Comparison of ENCODE assay signal across 11 cellular contexts in the genomic region with DNA sequence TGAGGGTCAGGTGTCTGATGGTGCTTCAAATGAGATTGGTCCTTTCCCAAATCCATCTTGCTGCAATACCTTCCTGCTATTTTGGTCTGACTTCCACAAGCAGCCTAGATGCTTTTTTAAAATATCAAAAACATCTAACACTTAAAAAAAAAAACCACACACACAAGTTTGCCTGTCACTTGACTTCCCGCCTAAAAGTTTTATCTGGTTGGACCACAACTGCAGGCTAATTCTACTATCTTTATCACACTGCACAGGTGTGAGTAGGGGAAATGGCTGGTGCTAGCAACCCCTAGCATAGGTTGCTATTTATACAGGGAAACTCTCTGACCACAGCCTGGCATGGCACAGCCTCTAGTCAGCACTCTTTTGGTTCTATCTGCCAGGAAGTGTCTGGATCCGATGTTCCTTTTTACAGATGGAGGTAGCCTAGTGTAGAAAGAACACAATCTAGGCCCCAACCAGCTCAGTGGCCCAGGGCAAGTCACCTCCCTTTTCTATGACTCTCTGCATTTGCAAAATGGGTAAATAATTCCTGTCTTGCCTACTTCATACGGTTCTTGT. TPM values are rescaled to one million over a fixed set of nuclear protein-coding genes. Genes with fewer than 3 reads are reported as not detected.
DNase-seq lines count a peak whose midpoint lies in the region; ATAC-seq and TF ChIP-seq lines count a peak whose summit lies in the region.
"Had no signal": no experiment of that assay in that cellular context is flagged by ENCODE, and none has a peak within 500 bp of the region (broad histone marks: within the 10 kb centered on the region; RNA-seq: fewer than 3 reads in every experiment).

A gene with protein sequence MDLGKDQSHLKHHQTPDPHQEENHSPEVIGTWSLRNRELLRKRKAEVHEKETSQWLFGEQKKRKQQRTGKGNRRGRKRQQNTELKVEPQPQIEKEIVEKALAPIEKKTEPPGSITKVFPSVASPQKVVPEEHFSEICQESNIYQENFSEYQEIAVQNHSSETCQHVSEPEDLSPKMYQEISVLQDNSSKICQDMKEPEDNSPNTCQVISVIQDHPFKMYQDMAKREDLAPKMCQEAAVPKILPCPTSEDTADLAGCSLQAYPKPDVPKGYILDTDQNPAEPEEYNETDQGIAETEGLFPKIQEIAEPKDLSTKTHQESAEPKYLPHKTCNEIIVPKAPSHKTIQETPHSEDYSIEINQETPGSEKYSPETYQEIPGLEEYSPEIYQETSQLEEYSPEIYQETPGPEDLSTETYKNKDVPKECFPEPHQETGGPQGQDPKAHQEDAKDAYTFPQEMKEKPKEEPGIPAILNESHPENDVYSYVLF (minus strand): TSS at position 92 of the 564 bp plus-strand sequence. CDS start 36 bp downstream, at position 56.

- H3K9me3 Mint-ChIP-seq in activated naive CD4-positive, alpha-beta T cell treated with anti-CD3 and anti-CD28 coated beads, Interleukin-2, amount 50 U/mL, for 24 hours = no peaks in the 10 kb centered on the region

- ATAC-seq in HG03469 (IDR thresholded peaks at IDR 0.05; ENCODE audit: unreplicated experiment) (no peak), right cardiac atrium (no peak)

- H3K9me3 ChIP-seq in esophagus squamous epithelium (no peaks in the 10 kb centered on the region), right cardiac atrium (ENCODE audit: control insufficient read depth, low read length) (no peaks in the 10 kb centered on the region)

- H3K4me3 Mint-ChIP-seq in activated naive CD4-positive, alpha-beta T cell treated with anti-CD3 and anti-CD28 coated beads, Interleukin-2, amount 50 U/mL, for 24 hours = peak within 1 kb of the TSS; percentile 40

- 65 to 68% methylated on average over 3 of the region's 3 CpGs for WGBS in esophagus squamous epithelium, 2 donors
- 48% methylated on average over 3 of the region's 3 CpGs for WGBS in right cardiac atrium

- H3K4me1 ChIP-seq in esophagus squamous epithelium = no peaks in the 10 kb centered on the region
- no peaks in the 10 kb centered on the region for H3K4me1 ChIP-seq in right cardiac atrium (ENCODE audit: control insufficient read depth, insufficient read depth, low read length)
- H3K4me1 ChIP-seq: parathyroid adenoma had no signal

- peak; percentile 35 for DNase-seq in stimulated activated CD4-positive, alpha-beta T cell treated with anti-CD3 and anti-CD28 coated beads, Interleukin-15, amount 100 ng/mL, for 24 hours
- no peak for DNase-seq in stimulated activated CD4-positive, alpha-beta T cell treated with anti-CD3 and anti-CD28 coated beads, Interleukin-2, amount 100 ng/mL, for 48 hours
- DNase-seq in NAMALWA (ENCODE audit: low spot score) = peak; percentile 56
- no peak for DNase-seq in NCI-H146 (lab: John Stamatoyannopoulos, UW)
- DNase-seq in esophagus squamous epithelium (lab: John Stamatoyannopoulos, UW) = no peak
- no peak for DNase-seq in right cardiac atrium
- DNase-seq: NCI-H187 treated with DMSO at 0.1 percent for 48 hours, SHP77 treated with DMSO at 0.1 percent for 48 hours had no signal

- TF ChIP-seq CTCF in esophagus squamous epithelium (IDR thresholded peaks at IDR 0.05) = no peak

- H3K27ac Mint-ChIP-seq in activated naive CD4-positive, alpha-beta T cell treated with anti-CD3 and anti-CD28 coated beads, Interleukin-2, amount 50 U/mL, for 24 hours = peak within 1 kb of the TSS; percentile 92

- no peak within 1 kb of the TSS for H3K4me3 ChIP-seq in esophagus squamous epithelium
- H3K4me3 ChIP-seq in right cardiac atrium (ENCODE audit: low read length) = no peak within 1 kb of the TSS

- intact Hi-C loops in esophagus squamous epithelium (cut with DNase I) (no loop called here), right cardiac atrium (cut with DNase I) (no loop called here)

- no peak for TF ChIP-seq POLR2A in esophagus squamous epithelium (IDR thresholded peaks at IDR 0.05)

- no peaks in the 10 kb centered on the region for H3K36me3 Mint-ChIP-seq in activated naive CD4-positive, alpha-beta T cell treated with anti-CD3 and anti-CD28 coated beads, Interleukin-2, amount 50 U/mL, for 24 hours

- H3K27ac ChIP-seq in esophagus squamous epithelium (no peak within 1 kb of the TSS), right cardiac atrium (ENCODE audit: low read length) (no peak within 1 kb of the TSS)
- H3K27ac ChIP-seq: parathyroid adenoma had no signal

- H3K36me3 ChIP-seq in esophagus squamous epithelium = no peaks in the 10 kb centered on the region

- H3K27me3 ChIP-seq in esophagus squamous epithelium (peaks cover 0 to 49% (median 0%) of the 10 kb centered on the region in 4 donors), right cardiac atrium (ENCODE audit: control insufficient read depth, insufficient read depth) (peaks cover 6% of the 10 kb centered on the region)

- peaks cover 50% of the 10 kb centered on the region for H3K4me1 Mint-ChIP-seq in activated naive CD4-positive, alpha-beta T cell treated with anti-CD3 and anti-CD28 coated beads, Interleukin-2, amount 50 U/mL, for 24 hours

- H3K27me3 Mint-ChIP-seq in activated naive CD4-positive, alpha-beta T cell treated with anti-CD3 and anti-CD28 coated beads, Interleukin-2, amount 50 U/mL, for 24 hours = no peaks in the 10 kb centered on the region

RNA-seq across cellular contexts. Expression of the gene that starts here (rescaled TPM):
- total RNA-seq in esophagus squamous epithelium (not detected), right cardiac atrium (not detected)
- not detected for polyA plus RNA-seq in right cardiac atrium

Comparison
In these comparisons a context has a peak if more than half of its experiments do, and no peak if none do; other contexts are left out.
1. DNase-seq: peak in stimulated activated CD4-positive, alpha-beta T cell treated with anti-CD3 and anti-CD28 coated beads, Interleukin-15, amount 100 ng/mL, for 24 hours (single experiment) and NAMALWA (single experiment); none in stimulated activated CD4-positive, alpha-beta T cell treated with anti-CD3 and anti-CD28 coated beads, Interleukin-2, amount 100 ng/mL, for 48 hours (0 of 2), NCI-H146 (single experiment), esophagus squamous epithelium (single experiment) and right cardiac atrium (0 of 3).